ENCODE assay signal across 25 cellular contexts in the genomic region with DNA sequence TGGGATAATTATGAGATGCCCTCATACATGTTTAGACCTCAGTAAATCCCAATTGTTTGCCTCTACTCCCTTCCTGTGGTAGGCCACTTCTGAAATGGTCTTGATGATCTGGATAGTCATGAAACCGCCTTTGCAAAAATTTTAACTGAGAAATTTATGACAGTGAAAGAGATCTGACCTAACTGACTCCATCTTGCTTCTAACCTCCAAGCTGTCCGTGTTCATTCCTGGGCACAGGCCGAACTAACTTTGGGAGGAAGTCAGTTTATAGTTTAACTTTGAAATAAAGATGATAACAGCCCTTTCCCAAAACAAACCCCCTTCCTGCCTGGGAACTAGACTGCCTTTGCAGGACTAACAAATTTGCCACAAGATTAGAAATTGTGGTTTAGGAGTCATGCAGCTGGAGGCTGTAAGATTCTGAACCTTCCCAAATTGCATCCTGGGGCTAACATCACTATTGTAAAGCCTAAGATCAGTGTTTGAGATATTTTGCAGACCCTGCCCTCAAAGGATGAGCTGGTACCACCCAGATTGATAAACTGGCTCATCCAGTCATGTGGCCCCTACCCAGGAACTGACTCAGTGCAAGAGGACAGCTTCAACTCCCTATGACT. TPM values are rescaled to one million over a fixed set of nuclear protein-coding genes. Genes with fewer than 3 reads are reported as not detected.
"Had no signal": no experiment of that assay in that cellular context is flagged by ENCODE, and none has a peak within 500 bp of the region (broad histone marks: within the 10 kb centered on the region; RNA-seq: fewer than 3 reads in every experiment).

No MANE protein-coding gene starts in this region.

- H3K36me3 ChIP-seq: ascending aorta, brain microvascular endothelial cell, cardiac muscle cell, Peyer's patch, SJSA1 had no signal

- H3K27ac ChIP-seq: ascending aorta, brain microvascular endothelial cell, cardiac muscle cell, Peyer's patch, SJSA1 had no signal

- H3K27me3 ChIP-seq: ascending aorta, brain microvascular endothelial cell, cardiac muscle cell, Peyer's patch, SJSA1 had no signal

- DNase-seq: activated CD4-positive, alpha-beta T cell treated with anti-CD3 and anti-CD28 coated beads for 48 hours; activated CD4-positive, alpha-beta T cell treated with anti-CD3 and anti-CD28 coated beads, Interleukin-2, amount 50 U/mL, for 4 hours; activated CD4-positive, CD25-positive, alpha-beta regulatory T cell treated with anti-CD3 and anti-CD28 coated beads, Interleukin-2, amount 50 U/mL, for 72 hours; activated CD8-positive, alpha-beta memory T cell treated with anti-CD3 and anti-CD28 coated beads, Interleukin-2, amount 50 U/mL, for 48 hours; activated CD8-positive, alpha-beta T cell treated with anti-CD3 and anti-CD28 coated beads, Interleukin-2, amount 10 ng/mL, durations not matched to agents 7 days and 5 days; activated naive CD4-positive, alpha-beta T cell; activated naive CD8-positive, alpha-beta T cell treated with anti-CD3 and anti-CD28 coated beads, Interleukin-2, amount 50 U/mL, for 24 hours; activated T-cell treated with anti-CD3 and anti-CD28 coated beads, Interleukin-2, amount 50 U/mL, for 1 hour; amniotic stem cell; brain microvascular endothelial cell; Kasumi-1; NCI-H1048; NCI-H146; NCI-H1930; NCI-H2171; NCI-H226; NCI-H69; Peyer's patch; SHP77; SW 1271 had no signal

- H3K4me3 ChIP-seq: ascending aorta, cardiac muscle cell, Peyer's patch, SJSA1 had no signal

- H3K9me3 ChIP-seq: ascending aorta, Peyer's patch, SJSA1 had no signal

RNA-seq across cellular contexts. Expression of a gene that starts 37.6 kb away (rescaled TPM):
- total RNA-seq: activated CD8-positive, alpha-beta T cell treated with anti-CD3 and anti-CD28 coated beads, Interleukin-2, amount 10 ng/mL, durations not matched to agents 7 days and 5 days; activated naive CD4-positive, alpha-beta T cell treated with anti-CD3 and anti-CD28 coated beads, Interleukin-2, amount 50 U/mL, for 72 hours; NCI-H460 had no signal
